ENCODE assay signal across 27 cellular contexts in the genomic region with DNA sequence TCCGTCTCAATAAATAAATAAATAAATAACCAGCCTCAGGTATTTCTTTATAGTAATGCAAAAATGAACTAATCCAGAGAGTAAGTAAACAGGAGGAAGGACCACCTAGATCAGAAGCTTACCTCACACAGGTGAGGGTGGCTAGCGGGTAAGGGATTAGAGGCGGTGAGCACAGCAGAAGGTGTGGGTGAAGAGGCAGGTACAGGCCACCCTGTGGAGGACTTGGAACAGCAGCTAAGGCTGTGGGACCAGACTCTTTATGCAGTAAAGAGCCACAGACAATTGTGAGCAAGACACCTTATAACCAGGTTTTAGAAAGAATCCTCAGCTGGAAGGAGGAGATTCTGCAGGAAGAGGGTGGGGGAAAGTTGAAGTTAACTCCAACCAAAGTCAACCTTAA. TPM values are rescaled to one million over a fixed set of nuclear protein-coding genes. Genes with fewer than 3 reads are reported as not detected.
DNase-seq lines count a peak whose midpoint lies in the region; ATAC-seq, FAIRE-seq and TF ChIP-seq lines count a peak whose summit lies in the region.
"Had no signal": no experiment of that assay in that cellular context is flagged by ENCODE, and none has a peak within 500 bp of the region (broad histone marks: within the 10 kb centered on the region; RNA-seq: fewer than 3 reads in every experiment).

No MANE protein-coding gene starts in this region.

- no peak overlapping the region for H3K4me3 ChIP-seq in A549
- no peak overlapping the region for H3K4me3 ChIP-seq in H7 (ENCODE audit: insufficient read depth, low read depth, low read length)
- H3K4me3 ChIP-seq in GM12878: no peak overlapping the region
- no peak overlapping the region for H3K4me3 ChIP-seq in keratinocyte (ENCODE audit: control insufficient read depth in 2 of 3, extremely low read depth in 1 of 3, insufficient read depth in 2 of 3, low read depth in 1 of 3, low read length in 3 of 3)
- H3K4me3 ChIP-seq: left lung, neural progenitor cell, pancreas, Peyer's patch, smooth muscle cell had no signal

- CTCF ChIA-PET in A549 (lab: Yijun Ruan, JAX): interaction anchor here (0.5 to 3.0 kb wide), 6 partner anchors 127 to 401 kb away, joined by 3 to 17 read pairs (median 10); a partner anchor contains a TSS
- CTCF ChIA-PET in GM12878 (lab: Yijun Ruan, JAX): interaction anchor here (1.0 to 13.4 kb wide), 6 partner anchors 11 to 264 kb away, joined by 3 to 224 read pairs (median 14); no protein-coding TSS in a partner anchor

- H3K9me3 ChIP-seq in A549: no peaks in the 10 kb centered on the region
- H3K9me3 ChIP-seq in GM12878 (replicated peaks; ENCODE audit: control insufficient read depth, insufficient read depth, low read length): no peaks in the 10 kb centered on the region
- H3K9me3 ChIP-seq in keratinocyte (ENCODE audit: control insufficient read depth, low read depth, low read length): no peaks in the 10 kb centered on the region
- H3K9me3 ChIP-seq: left lung, pancreas, Peyer's patch, testis had no signal

- no peaks in the 10 kb centered on the region for H3K4me1 ChIP-seq in A549
- H3K4me1 ChIP-seq in GM12878 (ENCODE audit: control insufficient read depth, insufficient read depth, low read length): no peaks in the 10 kb centered on the region
- H3K4me1 ChIP-seq in keratinocyte (ENCODE audit: control insufficient read depth, extremely low read depth, insufficient read depth, low read length): peaks cover 3% of the 10 kb centered on the region
- H3K4me1 ChIP-seq: left lung, pancreas, Peyer's patch, testis had no signal

- no peak for TF ChIP-seq POLR2A in A549 (IDR thresholded peaks at IDR 0.05; ENCODE audit: low read length)
- TF ChIP-seq POLR2A in GM12878 (IDR thresholded peaks at IDR 0.05; ENCODE audit: low read depth, low read length): no peak

- H4K20me1 ChIP-seq in GM12878 (ENCODE audit: control insufficient read depth, insufficient read depth): no peaks in the 10 kb centered on the region
- no peaks in the 10 kb centered on the region for H4K20me1 ChIP-seq in keratinocyte (ENCODE audit: control insufficient read depth, extremely low read depth, insufficient read depth, low read length)

- H3K79me2 ChIP-seq in GM12878 (ENCODE audit: control insufficient read depth, insufficient read depth, low read length): no peaks in the 10 kb centered on the region
- H3K79me2 ChIP-seq in keratinocyte (ENCODE audit: control insufficient read depth, insufficient read depth, low read length): no peaks in the 10 kb centered on the region

- POLR2A ChIA-PET in A549 (lab: Yijun Ruan, JAX): no interaction called here
- POLR2A ChIA-PET in GM12878 (lab: Charles Lee): interaction anchor here (0.5 to 1.3 kb wide), 2 partner anchors 16 to 165 kb away, joined by 3 to 7 read pairs; no protein-coding TSS in a partner anchor

- peak; percentile 39 to 48; a peak in 1 of 6 replicates for ATAC-seq in A549
- ATAC-seq in GM12878: peak; percentile 47; the same call in 2 of the 3 replicates
- ATAC-seq: activated naive CD4-positive, alpha-beta T cell treated with anti-CD3 and anti-CD28 coated beads, Interleukin-2, amount 50 U/mL, for 72 hours; left lung; pancreas; stimulated activated naive CD8-positive, alpha-beta T cell treated with anti-CD3 and anti-CD28 coated beads, Interleukin-15, Interleukin-2, amounts not matched to agents 100 U/mL and 50 U/mL, for 24 hours had no signal

- H3K9me3 Mint-ChIP-seq in activated naive CD8-positive, alpha-beta T cell treated with anti-CD3 and anti-CD28 coated beads for 36 hours: no peaks in the 10 kb centered on the region
- H3K9me3 Mint-ChIP-seq: activated CD4-positive, alpha-beta T cell treated with anti-CD3 and anti-CD28 coated beads, Interleukin-2, amount 10 ng/mL, durations not matched to agents 7 days and 5 days; activated naive CD4-positive, alpha-beta T cell treated with anti-CD3 and anti-CD28 coated beads, Interleukin-2, amount 50 U/mL, for 72 hours; neural progenitor cell had no signal

- SMC1A ChIA-PET in GM12878 (lab: Charles Lee; ENCODE audit: uncharacterized antibody, unreplicated experiment): interaction anchor here (1.5 to 7.7 kb wide), 6 partner anchors 133 to 289 kb away, joined by 3 to 77 read pairs (median 9); no protein-coding TSS in a partner anchor

- H3K36me3 Mint-ChIP-seq in activated naive CD8-positive, alpha-beta T cell treated with anti-CD3 and anti-CD28 coated beads for 36 hours: no peaks in the 10 kb centered on the region
- H3K36me3 Mint-ChIP-seq: activated naive CD4-positive, alpha-beta T cell treated with anti-CD3 and anti-CD28 coated beads, Interleukin-2, amount 50 U/mL, for 72 hours; CD4-positive, alpha-beta memory T cell; neural progenitor cell had no signal

- in situ Hi-C loops in GM12878 (cut with MboI): loop anchor here (5.0 to 10.0 kb wide), 3 partner anchors 133 to 265 kb away; no protein-coding TSS in a partner anchor

- H3K4me1 Mint-ChIP-seq in activated naive CD8-positive, alpha-beta T cell treated with anti-CD3 and anti-CD28 coated beads for 36 hours: no peaks in the 10 kb centered on the region
- H3K4me1 Mint-ChIP-seq: activated CD4-positive, alpha-beta T cell treated with anti-CD3 and anti-CD28 coated beads, Interleukin-2, amount 10 ng/mL, durations not matched to agents 7 days and 5 days; neural progenitor cell had no signal

- H3K36me3 ChIP-seq in H7 (replicated peaks; ENCODE audit: control insufficient read depth, insufficient read depth, low read length): no peaks in the 10 kb centered on the region
- no peaks in the 10 kb centered on the region for H3K36me3 ChIP-seq in GM12878 (ENCODE audit: control insufficient read depth in 2 of 2, insufficient read depth in 2 of 2, low read length in 1 of 2)
- H3K36me3 ChIP-seq in keratinocyte (ENCODE audit: control insufficient read depth in 2 of 2, extremely low read depth in 1 of 2, insufficient read depth in 2 of 2, low read length in 2 of 2): no peaks in the 10 kb centered on the region
- H3K36me3 ChIP-seq: left lung, neural progenitor cell, pancreas, Peyer's patch had no signal

- H3K9me1 ChIP-seq in keratinocyte (ENCODE audit: control insufficient read depth, extremely low read depth, insufficient read depth, low read length): no peaks in the 10 kb centered on the region

- no peak overlapping the region for H3K4me3 Mint-ChIP-seq in activated naive CD8-positive, alpha-beta T cell treated with anti-CD3 and anti-CD28 coated beads for 36 hours
- H3K4me3 Mint-ChIP-seq: activated CD4-positive, alpha-beta T cell treated with anti-CD3 and anti-CD28 coated beads, Interleukin-2, amount 10 ng/mL, durations not matched to agents 7 days and 5 days; CD4-positive, alpha-beta memory T cell; neural progenitor cell had no signal

- H3K4me2 ChIP-seq in A549 (no peak overlapping the region), GM12878 (ENCODE audit: control insufficient read depth, insufficient read depth) (no peak overlapping the region), keratinocyte (ENCODE audit: control insufficient read depth, extremely low read depth, insufficient read depth, low read depth, low read length) (no peak overlapping the region)
- H3K4me2 ChIP-seq: neural progenitor cell, smooth muscle cell had no signal

- intact Hi-C loops in GM12878 (cut with micrococcal nuclease; ENCODE audit: unreplicated experiment): loop anchor here (2.0 to 10.0 kb wide), 5 partner anchors 133 to 987 kb away; no protein-coding TSS in a partner anchor

- no peak for TF ChIP-seq RAD21 in A549 (conservative IDR thresholded peaks at IDR 0.05 in 1 of 2, IDR thresholded peaks at IDR 0.05 in 1 of 2)
- TF ChIP-seq RAD21 in GM12878 (IDR thresholded peaks at IDR 0.05; ENCODE audit: insufficient read depth, low read depth, low read length): no peak

- no peak overlapping the region for H3K27ac Mint-ChIP-seq in activated naive CD8-positive, alpha-beta T cell treated with anti-CD3 and anti-CD28 coated beads for 36 hours
- H3K27ac Mint-ChIP-seq: activated CD4-positive, alpha-beta T cell treated with anti-CD3 and anti-CD28 coated beads, Interleukin-2, amount 10 ng/mL, durations not matched to agents 7 days and 5 days; activated naive CD4-positive, alpha-beta T cell treated with anti-CD3 and anti-CD28 coated beads, Interleukin-2, amount 50 U/mL, for 72 hours; CD4-positive, alpha-beta memory T cell; neural progenitor cell had no signal

- TF ChIP-seq CTCF in A549 (IDR thresholded peaks at IDR 0.05): no peak
- no peak for TF ChIP-seq CTCF in GM12878 (IDR thresholded peaks at IDR 0.05 in 2 of 3, conservative IDR thresholded peaks at IDR 0.05 in 1 of 3; ENCODE audit: control insufficient read depth in 2 of 3, extremely low read depth in 1 of 3, insufficient read depth in 1 of 3, low read depth in 3 of 3, low read length in 3 of 3)
- peak in 2 of 3 experiments; percentile 4 to 25 for TF ChIP-seq CTCF in keratinocyte (optimal IDR thresholded peaks at IDR 0.05 in 1 of 3, IDR thresholded peaks at IDR 0.05 in 1 of 3, conservative IDR thresholded peaks at IDR 0.05 in 1 of 3; ENCODE audit: extremely low read depth in 1 of 3, insufficient read depth in 2 of 3, low read length in 3 of 3)

- H3K27me3 ChIP-seq in H7 (ENCODE audit: control insufficient read depth, insufficient read depth, low read length): no peaks in the 10 kb centered on the region
- H3K27me3 ChIP-seq in GM12878 (replicated peaks in 1 of 2; ENCODE audit: control insufficient read depth in 2 of 2, insufficient read depth in 2 of 2, low read length in 1 of 2): no peaks in the 10 kb centered on the region
- no peaks in the 10 kb centered on the region for H3K27me3 ChIP-seq in keratinocyte (ENCODE audit: control insufficient read depth, extremely low read depth, insufficient read depth, low read length)
- H3K27me3 ChIP-seq: left lung, neural progenitor cell, pancreas, Peyer's patch, testis had no signal

- H2AFZ ChIP-seq in GM12878 (ENCODE audit: control insufficient read depth, low read depth, low read length) (no peak overlapping the region), keratinocyte (ENCODE audit: control insufficient read depth, low read length) (no peak overlapping the region)
- H2AFZ ChIP-seq: neural progenitor cell had no signal

- FAIRE-seq in A549 (lab: Jason Lieb, UNC) (no peak), GM12878 (lab: Jason Lieb, UNC) (no peak), keratinocyte (lab: Jason Lieb, UNC) (no peak)
- FAIRE-seq: bronchial epithelial cell, pancreas had no signal

- dilution Hi-C loops in keratinocyte (cut with MboI; ENCODE audit: extremely low pct_ligation_motif_present, low sequenced_read_pairs): no loop called here

- BruUV-seq in GM12878 (replicated peaks; lab: Mats Ljungman, UMichigan): no TSS peak

- H3K9ac ChIP-seq in GM12878 (ENCODE audit: control insufficient read depth, insufficient read depth, low read length) (no peak overlapping the region), keratinocyte (ENCODE audit: control insufficient read depth, extremely low read depth, insufficient read depth, low read length) (no peak overlapping the region)
- H3K9ac ChIP-seq: neural progenitor cell had no signal

- no peak overlapping the region for H3K27ac ChIP-seq in A549
- no peak overlapping the region for H3K27ac ChIP-seq in GM12878 (ENCODE audit: control insufficient read depth, insufficient read depth)
- no peak overlapping the region for H3K27ac ChIP-seq in keratinocyte (ENCODE audit: control insufficient read depth, insufficient read depth, low read length)
- H3K27ac ChIP-seq: left lung, neural progenitor cell, pancreas, Peyer's patch, testis had no signal

- no peak for DNase-seq in A549 (ENCODE audit: low read depth in 1 of 2, low spot score in 1 of 2)
- DNase-seq in H7: peak; percentile 39
- DNase-seq in GM12878 (ENCODE audit: low read depth, low spot score): no peak
- no peak for DNase-seq in keratinocyte (ENCODE audit: low read depth, low spot score)
- no peak for DNase-seq in HUDEP-2 (lab: John Stamatoyannopoulos, UW; ENCODE audit: unreplicated experiment in 76 of 76)
- DNase-seq in C1 segment of cervical spinal cord (lab: John Stamatoyannopoulos, UW): no peak
- DNase-seq in activated naive CD8-positive, alpha-beta T cell treated with anti-CD3 and anti-CD28 coated beads for 36 hours: no peak
- DNase-seq: activated CD4-positive, alpha-beta T cell treated with anti-CD3 and anti-CD28 coated beads, Interleukin-2, amount 10 ng/mL, durations not matched to agents 7 days and 5 days; activated effector memory CD4-positive, alpha-beta T cell treated with Interleukin-2 at 50 U/mL for 16 hours; CD4-positive, alpha-beta memory T cell; left lung; NCI-H1105; NCI-H187; NCI-H526; pancreas; Peyer's patch; SIG-M5; stimulated activated naive CD8-positive, alpha-beta T cell treated with anti-CD3 and anti-CD28 coated beads, Interleukin-15, Interleukin-2, amounts not matched to agents 100 U/mL and 50 U/mL, for 24 hours had no signal

- no peak for TF ChIP-seq EP300 in A549 (IDR thresholded peaks at IDR 0.05)
- TF ChIP-seq EP300 in GM12878 (IDR thresholded peaks at IDR 0.05; ENCODE audit: borderline replicate concordance in 1 of 2, control insufficient read depth in 1 of 2, low read depth in 2 of 2, low read length in 2 of 2): no peak

- RAD21 ChIA-PET in GM12878 (lab: Charles Lee; ENCODE audit: unreplicated experiment): interaction anchor here (0.8 to 6.4 kb wide), 5 partner anchors 93 to 263 kb away, joined by 3 to 67 read pairs (median 4); no protein-coding TSS in a partner anchor

- H3K27me3 Mint-ChIP-seq in activated naive CD8-positive, alpha-beta T cell treated with anti-CD3 and anti-CD28 coated beads for 36 hours: peaks cover 11% of the 10 kb centered on the region

- WGBS in A549 (ENCODE audit: missing lambda C conversion rate): 93% methylated on average over 3 of the region's 3 CpGs
- 82% methylated on average over 3 of the region's 3 CpGs for WGBS in GM12878 (ENCODE audit: insufficient coverage, insufficient replicate concordance, low lambda C conversion rate, missing lambda C conversion rate)

RNA-seq across cellular contexts. Expression of a gene that starts 34.2 kb away (rescaled TPM):
- polyA plus RNA-seq in A549 (2011; rRNA removed): 0.13 and 0.28 TPM in 2 replicates
- polyA plus RNA-seq in A549 (2012; cell fraction: cytosol; rRNA removed): 0.07 TPM in 1 of 2 replicates, not detected in the other
- polyA plus RNA-seq in A549 (2012; cell fraction: nucleus; rRNA removed): 0.05 TPM in 1 of 2 replicates, not detected in the other
- 0.11 to 0.18 TPM (median 0.12 TPM) in 3 replicates for polyA plus RNA-seq in A549 (2017; fragmentation: RNase III; extraction: RNeasy Plus Mini Kit Qiagen cat#74134 plus additional on column Dnase treatment)
- 0.58 TPM in 1 of 2 replicates, not detected in the other for polyA minus RNA-seq in A549 (2011; rRNA and poly(A)+ RNA removed)
- total RNA-seq in H7 (2014; rRNA removed; shearing (Covaris generic)): not detected in 2 replicates
- not detected in 2 replicates for total RNA-seq in GM12878 (2013; cell fraction: nucleolus; rRNA removed)
- total RNA-seq in GM12878 (2014; rRNA removed): not detected in 2 replicates
- total RNA-seq in GM12878 (2014; rRNA removed; fragmentation: Illumina TruSeq; extraction: Trizol): not detected in 2 replicates
- total RNA-seq in GM12878 (2021): 0.93 and 1.2 TPM in 2 replicates
- not detected for polyA plus RNA-seq in GM12878 (2011; ENCODE audit: low read depth)
- not detected in 2 replicates for polyA plus RNA-seq in GM12878 (2011; rRNA removed)
- not detected in 2 replicates for polyA plus RNA-seq in GM12878 (2011; cell fraction: cytosol; rRNA removed)
- polyA plus RNA-seq in GM12878 (2011; cell fraction: nucleus; rRNA removed): not detected in 2 replicates
- polyA plus RNA-seq in GM12878 (2012): not detected in 2 replicates
- polyA plus RNA-seq in GM12878 (2014; fragmentation: Illumina TruSeq; extraction: Trizol): not detected in 2 replicates
- polyA plus RNA-seq in GM12878 (2014; fragmentation: Nextera tagmentation; extraction: Ambion mirVana): under 1 TPM in 1 of 2 experiments, not detected in 1; 0.05 TPM
- polyA plus RNA-seq in GM12878 (2014; rRNA removed): not detected in 2 replicates
- polyA plus RNA-seq in GM12878 (2016; fragmentation: Nextera tagmentation; extraction: Ambion mirVana): not detected
- not detected in 2 replicates for polyA minus RNA-seq in GM12878 (2011; rRNA and poly(A)+ RNA removed)
- not detected in 2 replicates for polyA minus RNA-seq in GM12878 (2011; cell fraction: cytosol; rRNA and poly(A)+ RNA removed)
- not detected in 2 replicates for polyA minus RNA-seq in GM12878 (2011; cell fraction: nucleus; rRNA and poly(A)+ RNA removed)
- polyA plus RNA-seq in keratinocyte: not detected in 3 replicates
- not detected for polyA plus RNA-seq in keratinocyte (2011; ENCODE audit: low read depth)
- not detected in 2 replicates for polyA plus RNA-seq in keratinocyte (2011; cell fraction: cytosol; rRNA removed)
- not detected in 2 replicates for polyA plus RNA-seq in keratinocyte (2011; cell fraction: nucleus; rRNA removed)
- not detected in 2 replicates for polyA plus RNA-seq in keratinocyte (2012; ENCODE audit: low replicate concordance)
- not detected in 3 replicates for polyA minus RNA-seq in keratinocyte
- polyA minus RNA-seq in keratinocyte (2011; cell fraction: cytosol; rRNA and poly(A)+ RNA removed): not detected
- not detected in 2 replicates for polyA minus RNA-seq in keratinocyte (2011; cell fraction: nucleus; rRNA and poly(A)+ RNA removed)
- total RNA-seq in activated naive CD8-positive, alpha-beta T cell treated with anti-CD3 and anti-CD28 coated beads for 36 hours: not detected
- total RNA-seq: activated CD4-positive, alpha-beta T cell treated with anti-CD3 and anti-CD28 coated beads, Interleukin-2, amount 10 ng/mL, durations not matched to agents 7 days and 5 days; activated CD8-positive, alpha-beta memory T cell treated with anti-CD3 and anti-CD28 coated beads for 36 hours; activated naive CD4-positive, alpha-beta T cell treated with anti-CD3 and anti-CD28 coated beads, Interleukin-2, amount 50 U/mL, for 72 hours; bronchial epithelial cell; CD4-positive, alpha-beta memory T cell; left lung; M059J; mesenteric fat pad; smooth muscle cell; urinary bladder had no signal
- polyA plus RNA-seq: CD4-positive, alpha-beta memory T cell had no signal

RNA-seq across cellular contexts. Expression of a gene that starts 59.5 kb away (rescaled TPM):
- polyA plus RNA-seq in A549 (2011; rRNA removed): 89.5 and 91.7 TPM in 2 replicates
- 17.7 and 19.7 TPM in 2 replicates for polyA plus RNA-seq in A549 (2012; cell fraction: cytosol; rRNA removed)
- 13.1 and 15.0 TPM in 2 replicates for polyA plus RNA-seq in A549 (2012; cell fraction: nucleus; rRNA removed)
- 35.9 to 40.0 TPM (median 38.7 TPM) in 3 replicates for polyA plus RNA-seq in A549 (2017; fragmentation: RNase III; extraction: RNeasy Plus Mini Kit Qiagen cat#74134 plus additional on column Dnase treatment)
- 41.5 and 50.3 TPM in 2 replicates for polyA minus RNA-seq in A549 (2011; rRNA and poly(A)+ RNA removed)
- total RNA-seq in H7 (2014; rRNA removed; shearing (Covaris generic)): 51.7 and 66.0 TPM in 2 replicates
- total RNA-seq in GM12878 (2013; cell fraction: nucleolus; rRNA removed): 101 and 102 TPM in 2 replicates
- total RNA-seq in GM12878 (2014; rRNA removed): 23.7 and 26.1 TPM in 2 replicates
- total RNA-seq in GM12878 (2014; rRNA removed; fragmentation: Illumina TruSeq; extraction: Trizol): 35.7 and 39.3 TPM in 2 replicates
- 30.5 and 30.9 TPM in 2 replicates for total RNA-seq in GM12878 (2021)
- polyA plus RNA-seq in GM12878 (2011; ENCODE audit: low read depth): 10.1 TPM
- 40.5 and 48.9 TPM in 2 replicates for polyA plus RNA-seq in GM12878 (2011; rRNA removed)
- polyA plus RNA-seq in GM12878 (2011; cell fraction: cytosol; rRNA removed): 24.6 and 26.8 TPM in 2 replicates
- 8.8 and 10.6 TPM in 2 replicates for polyA plus RNA-seq in GM12878 (2011; cell fraction: nucleus; rRNA removed)
- polyA plus RNA-seq in GM12878 (2012): 11.3 and 16.8 TPM in 2 replicates
- 46.2 and 53.5 TPM in 2 replicates for polyA plus RNA-seq in GM12878 (2014; fragmentation: Illumina TruSeq; extraction: Trizol)
- 10 to 100 TPM; 11.7 to 12.7 TPM for polyA plus RNA-seq in GM12878 (2014; fragmentation: Nextera tagmentation; extraction: Ambion mirVana)
- polyA plus RNA-seq in GM12878 (2014; rRNA removed): 23.1 and 28.5 TPM in 2 replicates
- 10 to 100 TPM; 25.2 to 27.4 TPM for polyA plus RNA-seq in GM12878 (2016; fragmentation: Nextera tagmentation; extraction: Ambion mirVana)
- polyA minus RNA-seq in GM12878 (2011; rRNA and poly(A)+ RNA removed): 34.2 and 41.7 TPM in 2 replicates
- 15.5 and 16.0 TPM in 2 replicates for polyA minus RNA-seq in GM12878 (2011; cell fraction: cytosol; rRNA and poly(A)+ RNA removed)
- 7.5 and 12.2 TPM in 2 replicates for polyA minus RNA-seq in GM12878 (2011; cell fraction: nucleus; rRNA and poly(A)+ RNA removed)
- polyA plus RNA-seq in keratinocyte: 117 to 157 TPM (median 140 TPM) in 3 replicates
- polyA plus RNA-seq in keratinocyte (2011; ENCODE audit: low read depth): 45.0 TPM
- 36.7 and 70.7 TPM in 2 replicates for polyA plus RNA-seq in keratinocyte (2011; cell fraction: cytosol; rRNA removed)
- 159 and 180 TPM in 2 replicates for polyA plus RNA-seq in keratinocyte (2011; cell fraction: nucleus; rRNA removed)
- polyA plus RNA-seq in keratinocyte (2012; ENCODE audit: low replicate concordance): 30.9 and 98.2 TPM in 2 replicates
- polyA minus RNA-seq in keratinocyte: 60.4 to 135 TPM (median 94.1 TPM) in 3 replicates
- polyA minus RNA-seq in keratinocyte (2011; cell fraction: cytosol; rRNA and poly(A)+ RNA removed): 53.3 TPM
- polyA minus RNA-seq in keratinocyte (2011; cell fraction: nucleus; rRNA and poly(A)+ RNA removed): 162 and 289 TPM in 2 replicates
- under 1 TPM; 0.70 to 0.89 TPM for total RNA-seq in activated naive CD8-positive, alpha-beta T cell treated with anti-CD3 and anti-CD28 coated beads for 36 hours
- total RNA-seq: CD4-positive, alpha-beta memory T cell had no signal
- polyA plus RNA-seq: CD4-positive, alpha-beta memory T cell had no signal

Comparison
In these comparisons a context has a peak if more than half of its experiments do, and no peak if none do; other contexts are left out.
1. CTCF ChIP-seq: peak in keratinocyte (2 of 3); none in A549 (single experiment) and GM12878 (0 of 3).
2. RNA of a gene that starts 59.5 kb away (total RNA-seq): 51.7 to 66.0 TPM in H7 and 23.7 to 102 TPM in GM12878; 0.70 to 0.89 TPM in activated naive CD8-positive, alpha-beta T cell treated with anti-CD3 and anti-CD28 coated beads for 36 hours; every median in the first group is over 10 times any median in the second.